In genomic region chr9:87374023-87374942, GRCh38 we compare ENCODE assay signal across 8 cellular contexts.
DNase-seq lines count a peak whose midpoint lies in the region; ATAC-seq, FAIRE-seq and TF ChIP-seq lines count a peak whose summit lies in the region.
"Not testable (repeated sequence)": the region's sequence is repeated elsewhere in the genome, so short reads cannot be mapped to it uniquely, and the experiment has no call there.

No MANE protein-coding gene starts in this region.

- intact Hi-C loops in activated CD4-positive, alpha-beta T cell treated with anti-CD3 and anti-CD28 coated beads for 36 hours (cut with DNase I, micrococcal nuclease): loop anchor here (1.0 to 10.0 kb wide), 7 partner anchors 90 to 1611 kb away; no protein-coding TSS in a partner anchor

- not testable (repeated sequence) for H3K4me3 ChIP-seq in astrocyte (ENCODE audit: insufficient read depth, low read depth, low read length); kidney epithelial cell (ENCODE audit: low read depth, low read length)

- TF ChIP-seq CTCF in astrocyte (IDR thresholded peaks at IDR 0.05; ENCODE audit: insufficient read depth, low read depth, low read length): not testable (repeated sequence)
- peak; percentile 34 for TF ChIP-seq CTCF in kidney epithelial cell (IDR thresholded peaks at IDR 0.05; ENCODE audit: insufficient read depth, low read length, poor library complexity, severe bottlenecking)

- not testable (repeated sequence) for H3K9me3 Mint-ChIP-seq in activated CD4-positive, alpha-beta T cell treated with anti-CD3 and anti-CD28 coated beads for 36 hours (ENCODE audit: low read depth); astrocyte (ENCODE audit: unreplicated experiment)

- peaks cover 17% of the 10 kb centered on the region for H3K4me1 ChIP-seq in astrocyte (ENCODE audit: insufficient read depth, low read length)

- CTCF ChIA-PET in activated CD4-positive, alpha-beta T cell treated with anti-CD3 and anti-CD28 coated beads for 36 hours (lab: Charles Lee): interaction anchor here (0.8 to 2.2 kb wide), 3 partner anchors 9 to 90 kb away, joined by 3 to 12 read pairs (median 9); no protein-coding TSS in a partner anchor

- POLR2A ChIA-PET in activated CD4-positive, alpha-beta T cell treated with anti-CD3 and anti-CD28 coated beads for 36 hours (lab: Charles Lee): interaction anchor here (0.6 to 1.2 kb wide), 5 partner anchors 95 to 438 kb away, joined by 3 to 8 read pairs (median 4); partner anchors contain the start of gene DAPK1

- H3K4me3 Mint-ChIP-seq in activated CD4-positive, alpha-beta T cell treated with anti-CD3 and anti-CD28 coated beads for 36 hours; astrocyte (ENCODE audit: unreplicated experiment): not testable (repeated sequence)

- not testable (repeated sequence) for H3K9me3 ChIP-seq in astrocyte (ENCODE audit: insufficient read depth, low read depth, low read length)

- H3K36me3 ChIP-seq in astrocyte (ENCODE audit: insufficient read depth, low read length); kidney epithelial cell (ENCODE audit: control insufficient read depth, insufficient read depth, low read length): not testable (repeated sequence)

- peak; percentile 88 for DNase-seq in A172 (ENCODE audit: low spot score)
- not testable (repeated sequence) for DNase-seq in GM18507 (ENCODE audit: extremely low spot score, insufficient read length, low read depth)
- peak; percentile 25 for DNase-seq in H54 (ENCODE audit: insufficient read length, low spot score)
- peak; percentile 72 for DNase-seq in HK-2 (ENCODE audit: unreplicated experiment)
- DNase-seq in activated CD4-positive, alpha-beta T cell treated with anti-CD3 and anti-CD28 coated beads for 36 hours: peak; percentile 83
- peak; percentile 24 for DNase-seq in astrocyte (ENCODE audit: low read depth)
- DNase-seq in kidney epithelial cell (ENCODE audit: low read depth): peak; percentile 80
- peak; percentile 30 to 63 (median 32) for DNase-seq in stimulated activated CD4-positive, alpha-beta T cell treated with anti-CD3 and anti-CD28 coated beads, Interleukin-12 subunit alpha, Interleukin-12 subunit beta, amount 100 ng/mL, for 48 hours (ENCODE audit: low read depth in 2 of 3, low spot score in 1 of 3)

- FAIRE-seq in GM18507 (lab: Jason Lieb, UNC): peak; percentile 15
- FAIRE-seq in H54 (lab: Jason Lieb, UNC); astrocyte (lab: Jason Lieb, UNC): not testable (repeated sequence)

- H3K36me3 Mint-ChIP-seq in activated CD4-positive, alpha-beta T cell treated with anti-CD3 and anti-CD28 coated beads for 36 hours (ENCODE audit: low read depth); astrocyte (ENCODE audit: low read depth, unreplicated experiment): not testable (repeated sequence)

- H3K27me3 ChIP-seq in astrocyte (ENCODE audit: insufficient read depth, low read length); kidney epithelial cell (ENCODE audit: control insufficient read depth, insufficient read depth, low read length): not testable (repeated sequence)

- peaks cover 41% of the 10 kb centered on the region for H3K27me3 Mint-ChIP-seq in activated CD4-positive, alpha-beta T cell treated with anti-CD3 and anti-CD28 coated beads for 36 hours
- H3K27me3 Mint-ChIP-seq in astrocyte (ENCODE audit: low read depth, unreplicated experiment): not testable (repeated sequence)

- peak overlapping the region; percentile 56 for H3K4me2 ChIP-seq in astrocyte (ENCODE audit: low read length)

- H2AFZ ChIP-seq in astrocyte (ENCODE audit: low read depth, low read length): peak overlapping the region; percentile 28

- H3K9ac ChIP-seq in astrocyte (ENCODE audit: low read length): not testable (repeated sequence)

- ATAC-seq in activated CD4-positive, alpha-beta T cell treated with anti-CD3 and anti-CD28 coated beads for 36 hours: peak; percentile 99

- H3K4me1 Mint-ChIP-seq in activated CD4-positive, alpha-beta T cell treated with anti-CD3 and anti-CD28 coated beads for 36 hours: peaks cover 15% of the 10 kb centered on the region
- peaks cover 15% of the 10 kb centered on the region for H3K4me1 Mint-ChIP-seq in astrocyte (ENCODE audit: low read depth, unreplicated experiment)

- not testable (repeated sequence) for H3K79me2 ChIP-seq in astrocyte (ENCODE audit: insufficient read depth, low read length)

- H4K20me1 ChIP-seq in astrocyte (ENCODE audit: insufficient read depth, low read length): not testable (repeated sequence)

- peak overlapping the region; percentile 16 for H3K27ac Mint-ChIP-seq in activated CD4-positive, alpha-beta T cell treated with anti-CD3 and anti-CD28 coated beads for 36 hours
- H3K27ac Mint-ChIP-seq in astrocyte (ENCODE audit: unreplicated experiment): peak overlapping the region; percentile 50

- not testable (repeated sequence) for TF ChIP-seq POLR2A in H54 (IDR thresholded peaks at IDR 0.05; ENCODE audit: low read depth, low read length)

- H3K27ac ChIP-seq in astrocyte (ENCODE audit: low read depth, low read length): not testable (repeated sequence)
